ENCODE assay signal across 17 cellular contexts in the genomic region with DNA sequence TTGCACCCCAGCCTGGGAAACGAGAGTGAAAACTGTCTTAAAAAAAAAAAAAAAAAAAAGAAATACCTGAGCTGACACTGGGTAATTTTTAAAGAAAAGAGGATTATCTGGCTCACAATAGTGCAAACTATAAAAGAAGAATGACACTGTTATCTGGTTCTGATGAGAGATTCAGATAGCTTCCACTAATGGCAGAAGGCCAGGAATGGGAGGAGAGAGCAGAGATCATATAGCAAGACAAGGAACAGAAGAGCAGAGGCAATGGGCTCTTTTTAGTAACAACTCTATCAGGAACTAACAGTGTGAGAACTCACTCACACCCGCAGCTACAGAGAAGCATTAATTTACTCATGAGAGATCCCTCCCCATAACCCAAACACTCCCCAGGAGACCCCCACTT.
"Had no signal": no experiment of that assay in that cellular context is flagged by ENCODE, and none has a peak within 500 bp of the region (broad histone marks: within the 10 kb centered on the region; RNA-seq: fewer than 3 reads in every experiment).

No MANE protein-coding gene starts in this region.

- H3K27ac Mint-ChIP-seq: activated naive CD8-positive, alpha-beta T cell treated with anti-CD3 and anti-CD28 coated beads for 36 hours; stimulated activated naive CD8-positive, alpha-beta T cell treated with anti-CD3 and anti-CD28 coated beads, Interleukin-15, amount 100 ng/mL, for 72 hours had no signal

- H3K9me3 ChIP-seq: psoas muscle, suprapubic skin, transverse colon, vagina had no signal

- H3K4me1 Mint-ChIP-seq: activated naive CD8-positive, alpha-beta T cell treated with anti-CD3 and anti-CD28 coated beads for 36 hours had no signal

- H3K27ac ChIP-seq: cardiac muscle cell, psoas muscle, suprapubic skin, transverse colon, vagina had no signal

- H3K27me3 ChIP-seq: cardiac muscle cell, suprapubic skin, transverse colon, vagina had no signal

- H3K9me3 Mint-ChIP-seq: stimulated activated naive CD8-positive, alpha-beta T cell treated with anti-CD3 and anti-CD28 coated beads, Interleukin-15, amount 100 ng/mL, for 72 hours had no signal

- ATAC-seq: left lobe of liver; psoas muscle; right cardiac atrium; stimulated activated naive CD8-positive, alpha-beta T cell treated with anti-CD3 and anti-CD28 coated beads, Interleukin-15, amount 100 ng/mL, for 72 hours had no signal

- H3K27me3 Mint-ChIP-seq: activated naive CD8-positive, alpha-beta T cell treated with anti-CD3 and anti-CD28 coated beads for 36 hours; stimulated activated naive CD8-positive, alpha-beta T cell treated with anti-CD3 and anti-CD28 coated beads, Interleukin-15, amount 100 ng/mL, for 72 hours had no signal

- H3K4me3 Mint-ChIP-seq: activated naive CD8-positive, alpha-beta T cell treated with anti-CD3 and anti-CD28 coated beads for 36 hours; stimulated activated naive CD8-positive, alpha-beta T cell treated with anti-CD3 and anti-CD28 coated beads, Interleukin-15, amount 100 ng/mL, for 72 hours had no signal

- DNase-seq: activated CD4-positive, alpha-beta T cell treated with anti-CD3 and anti-CD28 coated beads for 1 hour; activated CD4-positive, alpha-beta T cell treated with anti-CD3 and anti-CD28 coated beads, Interleukin-2, amount 50 U/mL, for 4 hours; activated naive CD4-positive, alpha-beta T cell; activated naive CD8-positive, alpha-beta T cell treated with anti-CD3 and anti-CD28 coated beads for 36 hours; dermis blood vessel endothelial cell; effector memory CD4-positive, alpha-beta T cell; foreskin melanocyte; kidney; psoas muscle; right cardiac atrium; stimulated activated naive CD8-positive, alpha-beta T cell treated with anti-CD3 and anti-CD28 coated beads, Interleukin-15, amount 100 ng/mL, for 72 hours; transverse colon had no signal

- H3K36me3 ChIP-seq: cardiac muscle cell, vagina had no signal

- H3K4me1 ChIP-seq: psoas muscle, suprapubic skin, transverse colon, vagina had no signal

- H3K4me3 ChIP-seq: cardiac muscle cell, lung, psoas muscle, suprapubic skin, transverse colon, vagina had no signal
